32 cellular contexts compared by ENCODE assay signal in genomic region chr1:169835647-169836046, GRCh38.
"Had no signal": no experiment of that assay in that cellular context is flagged by ENCODE, and none has a peak within 500 bp of the region (broad histone marks: within the 10 kb centered on the region; RNA-seq: fewer than 3 reads in every experiment).

No MANE protein-coding gene starts in this region.

- H3K4me2 ChIP-seq: smooth muscle cell had no signal

- ATAC-seq: naive thymus-derived CD4-positive, alpha-beta T cell; natural killer cell; pancreas; psoas muscle; right cardiac atrium; sciatic nerve; stimulated activated memory B cell treated with anti-CD40 and anti-IgM and Interleukin-4, amounts not matched to agents 10 μg/mL and 1 μg/mL and 100 μg/mL, for 72 hours; stimulated activated naive CD8-positive, alpha-beta T cell treated with anti-CD3 and anti-CD28 coated beads, Interleukin-15, amount 100 ng/mL, for 72 hours; stimulated activated naive CD8-positive, alpha-beta T cell treated with anti-CD3 and anti-CD28 coated beads, Interleukin-15, Interleukin-2, amounts not matched to agents 100 U/mL and 50 U/mL, for 24 hours; upper lobe of right lung had no signal

- H3K27ac ChIP-seq: neutrophil, pancreas, psoas muscle, skin epidermis, spleen, suprapubic skin, testis, tibial artery, transverse colon, upper lobe of right lung, uterus had no signal

- H3K9me3 ChIP-seq: neutrophil, pancreas, psoas muscle, suprapubic skin, testis, upper lobe of right lung, uterus had no signal

- H3K36me3 ChIP-seq: pancreas, uterus had no signal

- H3K27ac Mint-ChIP-seq: natural killer cell; nephron; progenitor cell of endocrine pancreas; stimulated activated memory B cell treated with anti-CD40 and anti-IgM and Interleukin-4, amounts not matched to agents 10 μg/mL and 1 μg/mL and 100 μg/mL, for 72 hours; stimulated activated naive CD8-positive, alpha-beta T cell treated with anti-CD3 and anti-CD28 coated beads, Interleukin-15, amount 100 ng/mL, for 72 hours; type B pancreatic cell had no signal

- FAIRE-seq: pancreas had no signal

- H3K4me3 ChIP-seq: pancreas, psoas muscle, skin epidermis, smooth muscle cell, spleen, suprapubic skin, testis, tibial artery, transverse colon, upper lobe of right lung, uterus had no signal

- DNase-seq: naive thymus-derived CD4-positive, alpha-beta T cell; natural killer cell; nucleus accumbens; pancreas; posterior cingulate gyrus; psoas muscle; right cardiac atrium; spleen; stimulated activated CD4-positive, alpha-beta T cell treated with anti-CD3 and anti-CD28 coated beads, Interleukin-12 subunit alpha, Interleukin-12 subunit beta, amount 100 ng/mL, for 4 hours; stimulated activated CD4-positive, alpha-beta T cell treated with anti-CD3 and anti-CD28 coated beads, Interleukin-1b, Interleukin-23, amount 100 ng/mL, for 48 hours; stimulated activated CD4-positive, alpha-beta T cell treated with anti-CD3 and anti-CD28 coated beads, Interleukin-4, amount 100 ng/mL, for 1 hour; stimulated activated CD4-positive, alpha-beta T cell treated with anti-CD3 and anti-CD28 coated beads, Interleukin-4, amount 100 ng/mL, for 4 hours; stimulated activated CD8-positive, alpha-beta memory T cell treated with anti-CD3 and anti-CD28 coated beads, Interleukin-4, amount 100 ng/mL, for 48 hours; stimulated activated naive CD4-positive, alpha-beta T cell; stimulated activated naive CD8-positive, alpha-beta T cell treated with anti-CD3 and anti-CD28 coated beads, Interleukin-15, amount 100 ng/mL, for 72 hours; stimulated activated naive CD8-positive, alpha-beta T cell treated with anti-CD3 and anti-CD28 coated beads, Interleukin-15, Interleukin-2, amounts not matched to agents 100 U/mL and 50 U/mL, for 24 hours; substantia nigra; testis; tibial artery; transverse colon; upper lobe of right lung; uterus had no signal

- H3K4me1 ChIP-seq: pancreas, psoas muscle, spleen, suprapubic skin, testis, tibial artery, transverse colon, upper lobe of right lung, uterus had no signal

- H3K4me3 Mint-ChIP-seq: naive thymus-derived CD4-positive, alpha-beta T cell; natural killer cell; nephron; neural crest cell; stimulated activated memory B cell treated with anti-CD40 and anti-IgM and Interleukin-4, amounts not matched to agents 10 μg/mL and 1 μg/mL and 100 μg/mL, for 72 hours; stimulated activated naive CD8-positive, alpha-beta T cell treated with anti-CD3 and anti-CD28 coated beads, Interleukin-15, amount 100 ng/mL, for 72 hours; type B pancreatic cell had no signal

- H3K4me1 Mint-ChIP-seq: naive thymus-derived CD4-positive, alpha-beta T cell; natural killer cell; nephron; neural crest cell; stimulated activated naive CD8-positive, alpha-beta T cell treated with anti-CD3 and anti-CD28 coated beads, Interleukin-15, amount 100 ng/mL, for 72 hours had no signal

- H3K27me3 ChIP-seq: neutrophil, pancreas, spleen, suprapubic skin, testis, tibial artery, transverse colon, upper lobe of right lung, uterus had no signal

- H3K27me3 Mint-ChIP-seq: naive thymus-derived CD4-positive, alpha-beta T cell; progenitor cell of endocrine pancreas; stimulated activated memory B cell treated with anti-CD40 and anti-IgM and Interleukin-4, amounts not matched to agents 10 μg/mL and 1 μg/mL and 100 μg/mL, for 72 hours; stimulated activated naive CD8-positive, alpha-beta T cell treated with anti-CD3 and anti-CD28 coated beads, Interleukin-15, amount 100 ng/mL, for 72 hours; type B pancreatic cell had no signal
